Comparison of ENCODE assay signal across 19 cellular contexts in the genomic region with DNA sequence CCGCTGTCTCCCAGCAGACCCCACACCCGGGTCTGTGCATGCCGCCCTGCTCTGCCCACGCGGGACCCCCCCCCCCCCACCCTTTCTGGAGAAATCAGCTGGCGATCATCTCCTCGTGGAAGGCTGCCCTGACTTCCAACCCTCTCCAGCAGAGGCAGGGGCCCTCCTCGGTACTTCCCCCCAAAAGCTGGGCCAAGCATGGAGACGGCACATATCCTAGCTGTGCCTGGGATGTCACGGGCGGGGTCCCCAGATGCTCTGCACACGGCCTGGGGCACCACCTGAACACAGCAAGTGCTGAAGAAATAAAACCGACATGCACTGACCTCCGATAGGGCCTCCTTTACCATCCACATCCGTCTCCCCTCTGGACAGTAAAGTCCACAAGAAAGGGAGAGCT.
DNase-seq lines count a peak whose midpoint lies in the region; ATAC-seq and TF ChIP-seq lines count a peak whose summit lies in the region.
"Had no signal": no experiment of that assay in that cellular context is flagged by ENCODE, and none has a peak within 500 bp of the region (broad histone marks: within the 10 kb centered on the region; RNA-seq: fewer than 3 reads in every experiment).

No MANE protein-coding gene starts in this region.

- H2BK120ac ChIP-seq in trophoblast cell (ENCODE audit: insufficient read depth, low read length, poor library complexity): no peak overlapping the region

- no peaks in the 10 kb centered on the region; the same call in 1 of the 2 replicates for H3K9me3 ChIP-seq in AG04450 (ENCODE audit: control insufficient read depth, insufficient read depth, low read length)
- no peaks in the 10 kb centered on the region for H3K9me3 ChIP-seq in right cardiac atrium (ENCODE audit: control insufficient read depth, low read length)
- no peaks in the 10 kb centered on the region for H3K9me3 ChIP-seq in trophoblast cell (ENCODE audit: insufficient read depth, low read depth, low read length)
- H3K9me3 ChIP-seq: SJCRH30 had no signal

- H3K36me3 Mint-ChIP-seq in WTC11: no peaks in the 10 kb centered on the region
- H3K36me3 Mint-ChIP-seq: CD14-positive monocyte, IgD-negative memory B cell had no signal

- peak overlapping the region; percentile 77 for H3K27ac ChIP-seq in AG04450 (ENCODE audit: low read depth, low read length)
- H3K27ac ChIP-seq in right cardiac atrium (ENCODE audit: low read length): peak overlapping the region; percentile 39
- H3K27ac ChIP-seq in trophoblast cell (ENCODE audit: low read depth, low read length): no peak overlapping the region
- H3K27ac ChIP-seq: SJCRH30 had no signal

- no peak overlapping the region for H4K91ac ChIP-seq in trophoblast cell (ENCODE audit: low read depth, low read length)

- H3K27ac Mint-ChIP-seq in WTC11: peak overlapping the region; percentile 7; the same call in 1 of the 2 replicates
- H3K27ac Mint-ChIP-seq: CD14-positive monocyte, IgD-negative memory B cell had no signal

- H3K4me1 Mint-ChIP-seq in WTC11: peaks cover 19% of the 10 kb centered on the region
- H3K4me1 Mint-ChIP-seq: CD14-positive monocyte, IgD-negative memory B cell had no signal

- peaks cover 2% of the 10 kb centered on the region in 2 experiments for H3K36me3 ChIP-seq in trophoblast cell (ENCODE audit: control insufficient read depth in 1 of 2, insufficient read depth in 2 of 2, low read length in 2 of 2)
- H3K36me3 ChIP-seq: SJCRH30 had no signal

- no peak for TF ChIP-seq CTCF in AG04450 (IDR thresholded peaks at IDR 0.05; ENCODE audit: low read depth, low read length)
- no peak for TF ChIP-seq CTCF in WTC11 (IDR thresholded peaks at IDR 0.05)

- no peak overlapping the region for H3K9ac ChIP-seq in trophoblast cell (ENCODE audit: low read length)

- ATAC-seq in WTC11 (no peak), right cardiac atrium (peak; percentile 4 to 15), HG03135 (IDR thresholded peaks at IDR 0.05; ENCODE audit: unreplicated experiment) (no peak), HG03432 (IDR thresholded peaks at IDR 0.05; ENCODE audit: unreplicated experiment) (no peak)

- CTCF ChIA-PET in AG04450 (lab: Charles Lee) (no interaction called here), WTC11 (lab: Charles Lee) (no interaction called here)

- DNase-seq in AG04450 (ENCODE audit: low read depth, low spot score) (no peak), WTC11 (ENCODE audit: low spot score) (no peak), right cardiac atrium (no peak), trophoblast cell (no peak), DMS153 (lab: John Stamatoyannopoulos, UW) (no peak), NCI-H446 treated with DMSO at 0.1 percent for 48 hours (lab: John Stamatoyannopoulos, UW) (no peak)
- DNase-seq: AML-193, EL, Kasumi-1, MM.1S, NCI-H1105, NCI-H187 treated with DMSO at 0.1 percent for 48 hours, NCI-H345, NCI-H69, SJCRH30 had no signal

- H3K4me1 ChIP-seq in right cardiac atrium (ENCODE audit: control insufficient read depth, insufficient read depth, low read length) (peaks cover 4% of the 10 kb centered on the region), trophoblast cell (ENCODE audit: control insufficient read depth in 1 of 2, insufficient read depth in 2 of 2, low read length in 2 of 2) (peaks cover 8 to 12% of the 10 kb centered on the region in 2 experiments)

- H3K4me3 ChIP-seq in AG04450 (ENCODE audit: low read depth, low read length) (no peak overlapping the region; the same call in 1 of the 2 replicates), right cardiac atrium (ENCODE audit: low read length) (no peak overlapping the region), trophoblast cell (ENCODE audit: low read depth, low read length) (no peak overlapping the region)
- H3K4me3 ChIP-seq: SJCRH30 had no signal

- H4K8ac ChIP-seq in trophoblast cell (ENCODE audit: low read depth, low read length): no peak overlapping the region

- H3K4ac ChIP-seq in trophoblast cell (ENCODE audit: low read depth, low read length): no peak overlapping the region

- H2BK5ac ChIP-seq in trophoblast cell (ENCODE audit: low read depth, low read length, poor library complexity): no peak overlapping the region

- H3K18ac ChIP-seq in trophoblast cell (ENCODE audit: low read length): peak overlapping the region; percentile 37

- peaks cover 11% of the 10 kb centered on the region for H3K79me1 ChIP-seq in trophoblast cell (ENCODE audit: low read length)

- intact Hi-C loops in right cardiac atrium (cut with DNase I): loop anchor here in 1 of 4 donors (10.0 kb wide), 1 partner anchor 191 kb away; no protein-coding TSS in a partner anchor

- H2BK12ac ChIP-seq in trophoblast cell (ENCODE audit: low read length): no peak overlapping the region

- no peak overlapping the region for H2AK5ac ChIP-seq in trophoblast cell (ENCODE audit: low read length)

- H3K79me2 ChIP-seq in trophoblast cell (ENCODE audit: control insufficient read depth, insufficient read depth, low read length, poor library complexity): peaks cover 4% of the 10 kb centered on the region

- no peak overlapping the region for H2AFZ ChIP-seq in trophoblast cell (ENCODE audit: insufficient read depth, low read length, poor library complexity)

- no peak overlapping the region for H3K4me3 Mint-ChIP-seq in WTC11
- H3K4me3 Mint-ChIP-seq: CD14-positive monocyte, IgD-negative memory B cell had no signal

- H4K12ac ChIP-seq in trophoblast cell (ENCODE audit: low read depth, low read length): no peak overlapping the region

- no peaks in the 10 kb centered on the region for H3K27me3 Mint-ChIP-seq in WTC11 (ENCODE audit: low read depth)
- H3K27me3 Mint-ChIP-seq: IgD-negative memory B cell had no signal

- no peaks in the 10 kb centered on the region for H3K9me3 Mint-ChIP-seq in WTC11

- no peaks in the 10 kb centered on the region for H3K27me3 ChIP-seq in AG04450 (ENCODE audit: control insufficient read depth, insufficient read depth, low read length)
- no peaks in the 10 kb centered on the region for H3K27me3 ChIP-seq in right cardiac atrium (ENCODE audit: control insufficient read depth, insufficient read depth)
- H3K27me3 ChIP-seq in trophoblast cell (ENCODE audit: insufficient read depth, low read length): no peaks in the 10 kb centered on the region
- H3K27me3 ChIP-seq: SJCRH30 had no signal

- no peak overlapping the region for H3K23ac ChIP-seq in trophoblast cell (ENCODE audit: low read length)

- H3K4me2 ChIP-seq in trophoblast cell (ENCODE audit: low read length): no peak overlapping the region

- H3K14ac ChIP-seq in trophoblast cell (ENCODE audit: low read length): no peak overlapping the region

- WGBS in right cardiac atrium: 82% methylated on average over 15 of the region's 15 CpGs
- no CpG with 5 or more reads among the region's 15 CpGs for WGBS in trophoblast cell (ENCODE audit: extremely low coverage, insufficient coverage, insufficient read length)

- POLR2A ChIA-PET in AG04450 (lab: Yijun Ruan, JAX) (interaction anchor here (1.1 kb wide), 1 partner anchor 32 kb away, joined by 3 read pairs; no protein-coding TSS in a partner anchor), WTC11 (lab: Charles Lee) (no interaction called here)

TF ChIP-seq in WTC11, 78 proteins besides CTCF, POLR2A, EP300 and RAD21:
- TF ChIP-seq, protein P1, sequence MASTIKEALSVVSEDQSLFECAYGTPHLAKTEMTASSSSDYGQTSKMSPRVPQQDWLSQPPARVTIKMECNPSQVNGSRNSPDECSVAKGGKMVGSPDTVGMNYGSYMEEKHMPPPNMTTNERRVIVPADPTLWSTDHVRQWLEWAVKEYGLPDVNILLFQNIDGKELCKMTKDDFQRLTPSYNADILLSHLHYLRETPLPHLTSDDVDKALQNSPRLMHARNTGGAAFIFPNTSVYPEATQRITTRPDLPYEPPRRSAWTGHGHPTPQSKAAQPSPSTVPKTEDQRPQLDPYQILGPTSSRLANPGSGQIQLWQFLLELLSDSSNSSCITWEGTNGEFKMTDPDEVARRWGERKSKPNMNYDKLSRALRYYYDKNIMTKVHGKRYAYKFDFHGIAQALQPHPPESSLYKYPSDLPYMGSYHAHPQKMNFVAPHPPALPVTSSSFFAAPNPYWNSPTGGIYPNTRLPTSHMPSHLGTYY (CRISPR knock-in tag; IDR thresholded peaks at IDR 0.05): no peak
- TF ChIP-seq, protein P2, sequence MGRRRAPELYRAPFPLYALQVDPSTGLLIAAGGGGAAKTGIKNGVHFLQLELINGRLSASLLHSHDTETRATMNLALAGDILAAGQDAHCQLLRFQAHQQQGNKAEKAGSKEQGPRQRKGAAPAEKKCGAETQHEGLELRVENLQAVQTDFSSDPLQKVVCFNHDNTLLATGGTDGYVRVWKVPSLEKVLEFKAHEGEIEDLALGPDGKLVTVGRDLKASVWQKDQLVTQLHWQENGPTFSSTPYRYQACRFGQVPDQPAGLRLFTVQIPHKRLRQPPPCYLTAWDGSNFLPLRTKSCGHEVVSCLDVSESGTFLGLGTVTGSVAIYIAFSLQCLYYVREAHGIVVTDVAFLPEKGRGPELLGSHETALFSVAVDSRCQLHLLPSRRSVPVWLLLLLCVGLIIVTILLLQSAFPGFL (CRISPR knock-in tag; IDR thresholded peaks at IDR 0.05; ENCODE audit: borderline replicate concordance): no peak
- TF ChIP-seq ATF1 (CRISPR knock-in tag; IDR thresholded peaks at IDR 0.05): no peak
- TF ChIP-seq ZBTB21 (CRISPR knock-in tag; IDR thresholded peaks at IDR 0.05; ENCODE audit: borderline replicate concordance): no peak
- TF ChIP-seq SMAD4 (CRISPR knock-in tag; IDR thresholded peaks at IDR 0.05): no peak
- TF ChIP-seq ZNF138 (CRISPR knock-in tag; conservative IDR thresholded peaks at IDR 0.05): no peak
- no peak for TF ChIP-seq GRHL2 (CRISPR knock-in tag; IDR thresholded peaks at IDR 0.05; ENCODE audit: insufficient replicate concordance, severe bottlenecking)
- TF ChIP-seq SOX15 (CRISPR knock-in tag; IDR thresholded peaks at IDR 0.05): no peak
- TF ChIP-seq, protein P3, sequence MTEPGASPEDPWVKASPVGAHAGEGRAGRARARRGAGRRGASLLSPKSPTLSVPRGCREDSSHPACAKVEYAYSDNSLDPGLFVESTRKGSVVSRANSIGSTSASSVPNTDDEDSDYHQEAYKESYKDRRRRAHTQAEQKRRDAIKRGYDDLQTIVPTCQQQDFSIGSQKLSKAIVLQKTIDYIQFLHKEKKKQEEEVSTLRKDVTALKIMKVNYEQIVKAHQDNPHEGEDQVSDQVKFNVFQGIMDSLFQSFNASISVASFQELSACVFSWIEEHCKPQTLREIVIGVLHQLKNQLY (CRISPR knock-in tag; IDR thresholded peaks at IDR 0.05): no peak
- no peak for TF ChIP-seq RELA (CRISPR knock-in tag; IDR thresholded peaks at IDR 0.05; ENCODE audit: borderline replicate concordance)
- no peak for TF ChIP-seq ZNF219 (CRISPR knock-in tag; IDR thresholded peaks at IDR 0.05; ENCODE audit: borderline replicate concordance)

Comparison
In these comparisons a context has a peak if more than half of its experiments do, and no peak if none do; other contexts are left out.
1. ATAC-seq: peak in right cardiac atrium (2 of 2); none in WTC11 (single experiment), HG03135 (single experiment) and HG03432 (single experiment).